In genomic region chr12:119990382-119990874, GRCh38 we compare ENCODE assay signal across 8 cellular contexts. TPM values are rescaled to one million over a fixed set of nuclear protein-coding genes. Genes with fewer than 3 reads are reported as not detected.
A peak's percentile ranks its signal among the peaks of the same experiment; 100 is the strongest.
DNase-seq lines count a peak whose midpoint lies in the region; ATAC-seq and TF ChIP-seq lines count a peak whose summit lies in the region.

No MANE protein-coding gene starts in this region.

- H3K9me3 ChIP-seq in CD4-positive, CD25-positive, alpha-beta regulatory T cell (ENCODE audit: control insufficient read depth in 2 of 2, low read length in 2 of 2): no peaks in the 10 kb centered on the region
- H3K9me3 ChIP-seq in HUES6 (ENCODE audit: control insufficient read depth, insufficient read depth, low read depth, low read length): no peaks in the 10 kb centered on the region
- H3K9me3 ChIP-seq in lower lobe of right lung: no peaks in the 10 kb centered on the region

- H3K9me3 Mint-ChIP-seq in CD4-positive, CD25-positive, alpha-beta regulatory T cell: peaks cover 0 to 1% (median 0%) of the 10 kb centered on the region in 7 donors
- no peaks in the 10 kb centered on the region for H3K9me3 Mint-ChIP-seq in activated T-helper 1 cell treated with anti-CD3 and anti-CD28 coated beads, Interleukin-12 subunit alpha, Interleukin-12 subunit beta, Interleukin-2, Interleukin-4 antibody, amounts not matched to agents 30 ng/mL and 10 ng/mL and 1 ng/mL, durations not matched to agents 14 hours and 24 hours and 36 hours

- H3K27ac ChIP-seq in CD4-positive, CD25-positive, alpha-beta regulatory T cell (ENCODE audit: insufficient read depth, low read length, poor library complexity, severe bottlenecking): peak overlapping the region; percentile 61
- H3K27ac ChIP-seq in HUES6 (ENCODE audit: low read depth, low read length) (no peak overlapping the region), lower lobe of right lung (no peak overlapping the region)

- intact Hi-C loops in activated T-helper 1 cell treated with anti-CD3 and anti-CD28 coated beads, Interleukin-12 subunit alpha, Interleukin-12 subunit beta, Interleukin-2, Interleukin-4 antibody, amounts not matched to agents 30 ng/mL and 10 ng/mL and 1 ng/mL, durations not matched to agents 14 hours and 24 hours and 36 hours (cut with micrococcal nuclease): no loop called here
- intact Hi-C loops in lower lobe of right lung (cut with DNase I): no loop called here

- H3K4me3 Mint-ChIP-seq in CD4-positive, CD25-positive, alpha-beta regulatory T cell: peak overlapping the region; percentile 86 to 94 (median 94)
- H3K4me3 Mint-ChIP-seq in activated T-helper 1 cell treated with anti-CD3 and anti-CD28 coated beads, Interleukin-12 subunit alpha, Interleukin-12 subunit beta, Interleukin-2, Interleukin-4 antibody, amounts not matched to agents 30 ng/mL and 10 ng/mL and 1 ng/mL, durations not matched to agents 14 hours and 24 hours and 36 hours: peak overlapping the region; percentile 94

- no peak overlapping the region for H3K9ac ChIP-seq in HUES6 (ENCODE audit: low read length)

- DNase-seq in CD4-positive, CD25-positive, alpha-beta regulatory T cell: peak in 1 of 3 donors; percentile 20
- DNase-seq in activated T-helper 1 cell treated with anti-CD3 and anti-CD28 coated beads, Interleukin-12 subunit alpha, Interleukin-12 subunit beta, Interleukin-2, Interleukin-4 antibody, amounts not matched to agents 30 ng/mL and 10 ng/mL and 1 ng/mL, durations not matched to agents 14 hours and 24 hours and 36 hours (ENCODE audit: low spot score): no peak
- no peak for DNase-seq in lower lobe of right lung
- DNase-seq in activated gamma-delta T cell (lab: John Stamatoyannopoulos, UW): no peak
- DNase-seq in effector CD4-positive, alpha-beta T cell: no peak

- no peak for ATAC-seq in CD4-positive, CD25-positive, alpha-beta regulatory T cell (ENCODE audit: low read depth in 2 of 2)
- no peak for ATAC-seq in lower lobe of right lung
- no peak for ATAC-seq in HG03135 (IDR thresholded peaks at IDR 0.05; ENCODE audit: unreplicated experiment)
- no peak for ATAC-seq in HG02870 (IDR thresholded peaks at IDR 0.05; ENCODE audit: unreplicated experiment)

- TF ChIP-seq CTCF in lower lobe of right lung (IDR thresholded peaks at IDR 0.05): no peak

- peaks cover 31 to 36% (median 33%) of the 10 kb centered on the region in 4 donors for H3K4me1 Mint-ChIP-seq in CD4-positive, CD25-positive, alpha-beta regulatory T cell
- peaks cover 52% of the 10 kb centered on the region for H3K4me1 Mint-ChIP-seq in activated T-helper 1 cell treated with anti-CD3 and anti-CD28 coated beads, Interleukin-12 subunit alpha, Interleukin-12 subunit beta, Interleukin-2, Interleukin-4 antibody, amounts not matched to agents 30 ng/mL and 10 ng/mL and 1 ng/mL, durations not matched to agents 14 hours and 24 hours and 36 hours (ENCODE audit: low read depth)

- H3K4me3 ChIP-seq in CD4-positive, CD25-positive, alpha-beta regulatory T cell (ENCODE audit: low read depth, low read length): peak overlapping the region; percentile 90
- H3K4me3 ChIP-seq in HUES6 (ENCODE audit: low read depth, low read length) (peak overlapping the region; percentile 73), lower lobe of right lung (peak overlapping the region; percentile 57)

- H3K36me3 Mint-ChIP-seq in CD4-positive, CD25-positive, alpha-beta regulatory T cell: peaks cover 9% of the 10 kb centered on the region
- peaks cover 42% of the 10 kb centered on the region for H3K36me3 Mint-ChIP-seq in activated T-helper 1 cell treated with anti-CD3 and anti-CD28 coated beads, Interleukin-12 subunit alpha, Interleukin-12 subunit beta, Interleukin-2, Interleukin-4 antibody, amounts not matched to agents 30 ng/mL and 10 ng/mL and 1 ng/mL, durations not matched to agents 14 hours and 24 hours and 36 hours (ENCODE audit: low read depth)

- H3K27ac Mint-ChIP-seq in CD4-positive, CD25-positive, alpha-beta regulatory T cell: peak overlapping the region in 2 of 3 donors; percentile 75 to 77
- peak overlapping the region; percentile 95 for H3K27ac Mint-ChIP-seq in activated T-helper 1 cell treated with anti-CD3 and anti-CD28 coated beads, Interleukin-12 subunit alpha, Interleukin-12 subunit beta, Interleukin-2, Interleukin-4 antibody, amounts not matched to agents 30 ng/mL and 10 ng/mL and 1 ng/mL, durations not matched to agents 14 hours and 24 hours and 36 hours

- peaks cover 16% of the 10 kb centered on the region for H3K27me3 Mint-ChIP-seq in CD4-positive, CD25-positive, alpha-beta regulatory T cell
- H3K27me3 Mint-ChIP-seq in activated T-helper 1 cell treated with anti-CD3 and anti-CD28 coated beads, Interleukin-12 subunit alpha, Interleukin-12 subunit beta, Interleukin-2, Interleukin-4 antibody, amounts not matched to agents 30 ng/mL and 10 ng/mL and 1 ng/mL, durations not matched to agents 14 hours and 24 hours and 36 hours (ENCODE audit: insufficient read depth): peaks cover 5% of the 10 kb centered on the region

- H3K4me1 ChIP-seq in CD4-positive, CD25-positive, alpha-beta regulatory T cell (ENCODE audit: control insufficient read depth, insufficient read depth, low read length, poor library complexity, severe bottlenecking): peaks cover 25% of the 10 kb centered on the region
- H3K4me1 ChIP-seq in HUES6 (ENCODE audit: control insufficient read depth, insufficient read depth, low read length) (peaks cover 15% of the 10 kb centered on the region), lower lobe of right lung (peaks cover 18% of the 10 kb centered on the region)

- H3K36me3 ChIP-seq in CD4-positive, CD25-positive, alpha-beta regulatory T cell (ENCODE audit: control insufficient read depth, insufficient read depth, low read length): peaks cover 10% of the 10 kb centered on the region
- H3K36me3 ChIP-seq in HUES6 (ENCODE audit: control insufficient read depth, insufficient read depth, low read length): no peaks in the 10 kb centered on the region
- H3K36me3 ChIP-seq in lower lobe of right lung: no peaks in the 10 kb centered on the region

- H3K27me3 ChIP-seq in CD4-positive, CD25-positive, alpha-beta regulatory T cell (ENCODE audit: control insufficient read depth, insufficient read depth, low read length): no peaks in the 10 kb centered on the region
- H3K27me3 ChIP-seq in HUES6 (ENCODE audit: control insufficient read depth, insufficient read depth, low read length) (peaks cover 38% of the 10 kb centered on the region), lower lobe of right lung (ENCODE audit: low read depth) (peaks cover 29% of the 10 kb centered on the region)

RNA-seq across cellular contexts. Expression of gene BICDL1, which starts 1.4 kb away (rescaled TPM):
- 134 TPM for total RNA-seq in CD4-positive, CD25-positive, alpha-beta regulatory T cell
- polyA plus RNA-seq in CD4-positive, CD25-positive, alpha-beta regulatory T cell: 1 to 10 TPM in 3 of 4 donors, under 1 TPM in 1; 0.93 to 1.9 (median 1.4) TPM
- 136 and 140 TPM in 2 replicates for total RNA-seq in activated T-helper 1 cell treated with anti-CD3 and anti-CD28 coated beads, Interleukin-12 subunit alpha, Interleukin-12 subunit beta, Interleukin-2, Interleukin-4 antibody, amounts not matched to agents 30 ng/mL and 10 ng/mL and 1 ng/mL, durations not matched to agents 14 hours and 24 hours and 36 hours
- total RNA-seq in lower lobe of right lung: 9.0 TPM

Comparison
In these comparisons a context has a peak if more than half of its experiments do, and no peak if none do; other contexts are left out.
1. RNA of gene BICDL1, which starts 1.4 kb away (total RNA-seq): 136 to 140 TPM in activated T-helper 1 cell treated with anti-CD3 and anti-CD28 coated beads, Interleukin-12 subunit alpha, Interleukin-12 subunit beta, Interleukin-2, Interleukin-4 antibody, amounts not matched to agents 30 ng/mL and 10 ng/mL and 1 ng/mL, durations not matched to agents 14 hours and 24 hours and 36 hours and 134 TPM in CD4-positive, CD25-positive, alpha-beta regulatory T cell (single experiment); 9.0 TPM in lower lobe of right lung (single experiment); every median in the first group is over 10 times any median in the second.
2. Peak in every context shown above with its lines, with median percentiles within 50 percentile points of each other: H3K4me3 ChIP-seq.